1 cellular context compared by ENCODE assay signal in genomic region chr4:111798840-111799239, GRCh38.
TF ChIP-seq lines count a peak whose summit lies in the region.

No MANE protein-coding gene starts in this region.

TF ChIP-seq in GM12878, 131 proteins besides CTCF, POLR2A, EP300 and RAD21 (continued from another document):
- TF ChIP-seq E2F8 (IDR thresholded peaks at IDR 0.05; ENCODE audit: low read depth, partially characterized antibody) (no peak), SP1 (IDR thresholded peaks at IDR 0.05; ENCODE audit: low read depth, low read length) (no peak), SMARCA5 (IDR thresholded peaks at IDR 0.05) (no peak), SMAD5 (IDR thresholded peaks at IDR 0.05; ENCODE audit: low read depth) (no peak), ZBTB40 (IDR thresholded peaks at IDR 0.05; ENCODE audit: borderline replicate concordance) (no peak), EED (IDR thresholded peaks at IDR 0.05; ENCODE audit: low read depth) (no peak)
TF ChIP-seq in GM12878: peak in this region for 0.
